Comparison of ENCODE assay signal across 17 cellular contexts in the genomic region with DNA sequence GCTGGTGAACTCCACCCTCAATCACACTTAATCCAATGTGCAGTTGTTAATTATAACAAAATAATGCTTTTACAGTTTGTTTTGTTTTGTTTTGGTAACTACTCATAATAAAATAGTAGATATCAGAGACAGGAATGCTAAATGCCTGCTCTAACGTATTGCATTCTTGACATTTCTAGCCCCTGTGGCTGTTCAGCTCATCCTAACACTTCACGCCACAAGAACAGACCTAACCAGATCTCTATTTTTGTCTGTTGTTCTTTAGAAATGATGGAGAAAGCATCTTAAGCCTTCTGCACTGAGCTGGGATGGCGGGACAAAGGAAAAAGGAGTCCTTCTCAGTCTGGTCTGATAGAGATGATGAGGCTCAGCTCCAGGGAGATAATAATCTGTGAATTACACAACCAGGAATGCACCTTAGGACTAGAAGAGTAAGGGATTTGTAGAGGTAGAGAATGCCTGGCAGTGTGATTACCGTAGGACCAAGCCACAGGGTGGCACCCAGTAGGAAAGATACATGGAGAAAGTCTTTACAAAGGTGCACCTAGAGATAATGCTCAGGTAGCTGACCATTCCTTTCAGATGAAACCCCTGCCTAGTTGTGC.
A peak's percentile ranks its signal among the peaks of the same experiment; 100 is the strongest.
DNase-seq lines count a peak whose midpoint lies in the region; ATAC-seq and TF ChIP-seq lines count a peak whose summit lies in the region.
"Had no signal": no experiment of that assay in that cellular context is flagged by ENCODE, and none has a peak within 500 bp of the region (broad histone marks: within the 10 kb centered on the region; RNA-seq: fewer than 3 reads in every experiment).

No MANE protein-coding gene starts in this region.

- H3K9me3 Mint-ChIP-seq in WTC11, result no peaks in the 10 kb centered on the region
- H3K9me3 Mint-ChIP-seq: IgD-negative memory B cell; stimulated activated naive CD8-positive, alpha-beta T cell treated with anti-CD3 and anti-CD28 coated beads, Interleukin-15, amount 100 ng/mL, for 72 hours had no signal

- no peaks in the 10 kb centered on the region for H3K36me3 Mint-ChIP-seq in WTC11
- H3K36me3 Mint-ChIP-seq: IgD-negative memory B cell had no signal

- TF ChIP-seq CTCF in WTC11 (IDR thresholded peaks at IDR 0.05) (no peak), left ventricle myocardium inferior (IDR thresholded peaks at IDR 0.05; ENCODE audit: borderline replicate concordance) (no peak), psoas muscle (IDR thresholded peaks at IDR 0.05) (no peak)

- peak overlapping the region; percentile 25 for H3K27ac ChIP-seq in left ventricle myocardium inferior (replicated peaks)
- no peak overlapping the region for H3K27ac ChIP-seq in psoas muscle
- H3K27ac ChIP-seq: vagina had no signal

- peak; percentile 53 for ATAC-seq in WTC11
- ATAC-seq in psoas muscle, result peak in 3 of 4 donors; percentile 16 to 33 (median 23)
- no peak for ATAC-seq in HG03139 (IDR thresholded peaks at IDR 0.05; ENCODE audit: unreplicated experiment)
- ATAC-seq in GM21737 (IDR thresholded peaks at IDR 0.05; ENCODE audit: unreplicated experiment), result no peak
- ATAC-seq: GM12878; stimulated activated naive CD8-positive, alpha-beta T cell treated with anti-CD3 and anti-CD28 coated beads, Interleukin-15, amount 100 ng/mL, for 72 hours had no signal

- intact Hi-C loops in left ventricle myocardium inferior (cut with micrococcal nuclease) (no loop called here), psoas muscle (cut with DNase I) (no loop called here)

- H3K9me3 ChIP-seq in left ventricle myocardium inferior (replicated peaks), result no peaks in the 10 kb centered on the region
- no peaks in the 10 kb centered on the region for H3K9me3 ChIP-seq in psoas muscle
- H3K9me3 ChIP-seq: vagina had no signal

- H3K4me3 ChIP-seq in left ventricle myocardium inferior (no peak overlapping the region), psoas muscle (no peak overlapping the region)
- H3K4me3 ChIP-seq: GM12878, vagina had no signal

- WGBS in psoas muscle, 3 donors, result 45 to 73% (median 49%) methylated on average over 4 of the region's 4 CpGs

- H3K27me3 ChIP-seq in left ventricle myocardium inferior (ENCODE audit: low read depth) (no peaks in the 10 kb centered on the region), psoas muscle (ENCODE audit: insufficient read depth in 3 of 3, low read length in 2 of 3) (no peaks in the 10 kb centered on the region)
- H3K27me3 ChIP-seq: vagina had no signal

- H3K4me1 Mint-ChIP-seq in WTC11, result peaks cover 3% of the 10 kb centered on the region; the same call in 1 of the 2 replicates
- H3K4me1 Mint-ChIP-seq: stimulated activated naive CD8-positive, alpha-beta T cell treated with anti-CD3 and anti-CD28 coated beads, Interleukin-15, amount 100 ng/mL, for 72 hours had no signal

- no peak overlapping the region for H3K27ac Mint-ChIP-seq in WTC11
- H3K27ac Mint-ChIP-seq: IgD-negative memory B cell; stimulated activated naive CD8-positive, alpha-beta T cell treated with anti-CD3 and anti-CD28 coated beads, Interleukin-15, amount 100 ng/mL, for 72 hours had no signal

- POLR2A ChIA-PET in WTC11 (lab: Charles Lee), result no interaction called here

- H3K4me1 ChIP-seq in left ventricle myocardium inferior (peaks cover 42% of the 10 kb centered on the region), psoas muscle (peaks cover 74% of the 10 kb centered on the region)

- CTCF ChIA-PET in WTC11 (lab: Charles Lee), result interaction anchor here (0.7 kb wide), 1 partner anchor 103 kb away, joined by 3 read pairs; no protein-coding TSS in a partner anchor

- H3K36me3 ChIP-seq in left ventricle myocardium inferior, result no peaks in the 10 kb centered on the region
- no peaks in the 10 kb centered on the region for H3K36me3 ChIP-seq in psoas muscle (ENCODE audit: insufficient read depth in 1 of 2, low read depth in 1 of 2)
- H3K36me3 ChIP-seq: vagina had no signal

- no peak overlapping the region for H3K4me3 Mint-ChIP-seq in WTC11
- H3K4me3 Mint-ChIP-seq: IgD-negative memory B cell; stimulated activated naive CD8-positive, alpha-beta T cell treated with anti-CD3 and anti-CD28 coated beads, Interleukin-15, amount 100 ng/mL, for 72 hours had no signal

- peak; percentile 27 for DNase-seq in EH (ENCODE audit: low read depth)
- DNase-seq in WTC11 (ENCODE audit: low spot score), result no peak
- no peak for DNase-seq in left ventricle myocardium inferior
- no peak for DNase-seq in psoas muscle
- DNase-seq in activated CD4-positive, alpha-beta T cell treated with anti-CD3 and anti-CD28 coated beads, Interleukin-2, amount 50 U/mL, for 48 hours, result no peak
- no peak for DNase-seq in NCI-H2081 treated with DMSO at 0.1 percent for 48 hours (lab: John Stamatoyannopoulos, UW)
- DNase-seq: activated effector memory CD4-positive, alpha-beta T cell treated with anti-CD3 and anti-CD28 coated beads, Interleukin-2, amount 50 U/mL, for 16 hours; foreskin melanocyte; MV-4-11; NCI-H2081; NCI-H526; stimulated activated naive CD8-positive, alpha-beta T cell treated with anti-CD3 and anti-CD28 coated beads, Interleukin-15, amount 100 ng/mL, for 72 hours had no signal

- H3K27me3 Mint-ChIP-seq in WTC11 (ENCODE audit: low read depth), result no peaks in the 10 kb centered on the region
- H3K27me3 Mint-ChIP-seq: IgD-negative memory B cell; stimulated activated naive CD8-positive, alpha-beta T cell treated with anti-CD3 and anti-CD28 coated beads, Interleukin-15, amount 100 ng/mL, for 72 hours had no signal

TF ChIP-seq in WTC11, 78 proteins besides CTCF, POLR2A, EP300 and RAD21:
- TF ChIP-seq TEAD4 (CRISPR knock-in tag; IDR thresholded peaks at IDR 0.05), result no peak
- no peak for TF ChIP-seq FOXJ3 (CRISPR knock-in tag; IDR thresholded peaks at IDR 0.05; ENCODE audit: borderline replicate concordance)
TF ChIP-seq in WTC11: peak in this region for 0.

Comparison
In these comparisons a context has a peak if more than half of its experiments do, and no peak if none do; other contexts are left out.
1. ATAC-seq: peak in WTC11 (single experiment) and psoas muscle (3 of 4); none in HG03139 (single experiment) and GM21737 (single experiment).